In the genomic region with DNA sequence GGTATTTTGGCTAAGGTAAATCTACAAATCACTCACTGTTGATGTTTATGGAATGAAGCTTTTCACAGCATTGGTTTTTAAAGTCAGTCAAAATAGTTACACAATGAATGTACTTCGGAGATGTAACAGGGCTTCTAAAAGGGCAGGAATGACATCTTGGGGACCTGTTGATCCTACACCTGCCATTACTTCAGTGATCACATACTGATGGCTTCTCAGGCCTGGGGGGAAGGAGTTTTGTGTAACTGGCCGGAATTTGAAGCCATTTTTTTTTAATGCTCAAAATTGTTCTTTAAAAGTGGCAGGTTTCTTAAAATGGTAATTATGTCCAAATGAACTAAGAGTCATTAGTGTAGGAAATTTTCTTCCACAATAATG, we compare ENCODE assay signal across 23 cellular contexts. TPM values are rescaled to one million over a fixed set of nuclear protein-coding genes. Genes with fewer than 3 reads are reported as not detected.
DNase-seq lines count a peak whose midpoint lies in the region; ATAC-seq and TF ChIP-seq lines count a peak whose summit lies in the region.
"Had no signal": no experiment of that assay in that cellular context is flagged by ENCODE, and none has a peak within 500 bp of the region (broad histone marks: within the 10 kb centered on the region; RNA-seq: fewer than 3 reads in every experiment).

No MANE protein-coding gene starts in this region.

- H3K9me3 Mint-ChIP-seq in activated naive CD4-positive, alpha-beta T cell treated with anti-CD3 and anti-CD28 coated beads, Interleukin-2, amount 10 ng/mL, durations not matched to agents 7 days and 5 days: no peaks in the 10 kb centered on the region
- H3K9me3 Mint-ChIP-seq in activated naive CD4-positive, alpha-beta T cell treated with anti-CD3 and anti-CD28 coated beads, Interleukin-2, amount 50 U/mL, for 72 hours: no peaks in the 10 kb centered on the region
- H3K9me3 Mint-ChIP-seq in IgD-negative memory B cell: no peaks in the 10 kb centered on the region
- no peaks in the 10 kb centered on the region for H3K9me3 Mint-ChIP-seq in activated naive CD8-positive, alpha-beta T cell treated with anti-CD3 and anti-CD28 coated beads for 36 hours
- H3K9me3 Mint-ChIP-seq in nephron progenitor cell: no peaks in the 10 kb centered on the region
- H3K9me3 Mint-ChIP-seq in endodermal cell: no peaks in the 10 kb centered on the region
- H3K9me3 Mint-ChIP-seq: dendritic cell treated with granulocyte-macrophage colony-stimulating factor and Interleukin-4, amounts not matched to agents 40 ng/mL and 50 ng/mL, for 4 days; naive B cell had no signal

- no peaks in the 10 kb centered on the region for H3K27me3 Mint-ChIP-seq in activated naive CD4-positive, alpha-beta T cell treated with anti-CD3 and anti-CD28 coated beads, Interleukin-2, amount 10 ng/mL, durations not matched to agents 7 days and 5 days
- H3K27me3 Mint-ChIP-seq in IgD-negative memory B cell (no peaks in the 10 kb centered on the region), nephron progenitor cell (ENCODE audit: low read depth, poor library complexity) (no peaks in the 10 kb centered on the region), endodermal cell (ENCODE audit: insufficient read depth) (no peaks in the 10 kb centered on the region)
- no peaks in the 10 kb centered on the region for H3K27me3 Mint-ChIP-seq in activated naive CD8-positive, alpha-beta T cell treated with anti-CD3 and anti-CD28 coated beads for 36 hours
- H3K27me3 Mint-ChIP-seq: dendritic cell treated with granulocyte-macrophage colony-stimulating factor and Interleukin-4, amounts not matched to agents 40 ng/mL and 50 ng/mL, for 4 days; naive B cell had no signal

- no peak for DNase-seq in activated naive CD4-positive, alpha-beta T cell treated with anti-CD3 and anti-CD28 coated beads, Interleukin-2, amount 10 ng/mL, durations not matched to agents 7 days and 5 days
- no peak for DNase-seq in activated naive CD4-positive, alpha-beta T cell treated with anti-CD3 and anti-CD28 coated beads, Interleukin-2, amount 50 U/mL, for 72 hours (ENCODE audit: low spot score in 2 of 2)
- no peak for DNase-seq in activated naive CD8-positive, alpha-beta T cell treated with anti-CD3 and anti-CD28 coated beads for 36 hours
- no peak for DNase-seq in nephron progenitor cell
- DNase-seq in endodermal cell: no peak
- no peak for DNase-seq in LoVo (ENCODE audit: low spot score)
- DNase-seq in substantia nigra (lab: John Stamatoyannopoulos, UW): no peak
- DNase-seq: activated gamma-delta T cell; head of caudate nucleus; IMR-90; mesenchymal stem cell; MG63; naive B cell; NCI-H1436 treated with DMSO at 0.1 percent for 48 hours; NCI-H510A treated with DMSO at 0.1 percent for 48 hours; retina; spleen; stimulated activated CD4-positive, alpha-beta T cell treated with anti-CD3 and anti-CD28 coated beads, Interleukin-4, amount 100 ng/mL, for 1 hour; stimulated activated naive CD4-positive, alpha-beta T cell treated with Interleukin-2 at 50 U/mL for 16 hours; T-helper 9 cell; tibial artery had no signal

- ATAC-seq in activated naive CD4-positive, alpha-beta T cell treated with anti-CD3 and anti-CD28 coated beads, Interleukin-2, amount 50 U/mL, for 72 hours: no peak

- H3K9me3 ChIP-seq in endodermal cell (ENCODE audit: control insufficient read depth, low read length): no peaks in the 10 kb centered on the region
- H3K9me3 ChIP-seq: MG63, spleen, tibial artery had no signal

- H3K9ac ChIP-seq in endodermal cell (ENCODE audit: extremely low read depth, low read length, poor library complexity, severe bottlenecking): no peak overlapping the region

- H3K4me3 Mint-ChIP-seq in activated naive CD4-positive, alpha-beta T cell treated with anti-CD3 and anti-CD28 coated beads, Interleukin-2, amount 10 ng/mL, durations not matched to agents 7 days and 5 days: no peak overlapping the region
- H3K4me3 Mint-ChIP-seq in IgD-negative memory B cell (no peak overlapping the region), nephron progenitor cell (no peak overlapping the region), endodermal cell (no peak overlapping the region)
- no peak overlapping the region for H3K4me3 Mint-ChIP-seq in activated naive CD8-positive, alpha-beta T cell treated with anti-CD3 and anti-CD28 coated beads for 36 hours
- H3K4me3 Mint-ChIP-seq: dendritic cell treated with granulocyte-macrophage colony-stimulating factor and Interleukin-4, amounts not matched to agents 40 ng/mL and 50 ng/mL, for 4 days; naive B cell had no signal

- H3K36me3 Mint-ChIP-seq in activated naive CD4-positive, alpha-beta T cell treated with anti-CD3 and anti-CD28 coated beads, Interleukin-2, amount 10 ng/mL, durations not matched to agents 7 days and 5 days: peaks cover 60% of the 10 kb centered on the region
- peaks cover 12 to 53% of the 10 kb centered on the region in 2 donors for H3K36me3 Mint-ChIP-seq in activated naive CD4-positive, alpha-beta T cell treated with anti-CD3 and anti-CD28 coated beads, Interleukin-2, amount 50 U/mL, for 72 hours
- peaks cover 5% of the 10 kb centered on the region for H3K36me3 Mint-ChIP-seq in IgD-negative memory B cell
- peaks cover 51% of the 10 kb centered on the region for H3K36me3 Mint-ChIP-seq in activated naive CD8-positive, alpha-beta T cell treated with anti-CD3 and anti-CD28 coated beads for 36 hours
- H3K36me3 Mint-ChIP-seq in nephron progenitor cell (ENCODE audit: low read depth): peaks cover 55% of the 10 kb centered on the region
- H3K36me3 Mint-ChIP-seq in endodermal cell (ENCODE audit: low read depth): peaks cover 59% of the 10 kb centered on the region

- CTCF ChIA-PET in activated naive CD4-positive, alpha-beta T cell treated with anti-CD3 and anti-CD28 coated beads, Interleukin-2, amount 10 ng/mL, durations not matched to agents 7 days and 5 days (lab: Charles Lee): interaction anchor here (1.0 to 2.1 kb wide), 3 partner anchors 10 to 16 kb away, joined by 3 to 5 read pairs (median 3); no protein-coding TSS in a partner anchor

- H3K27ac ChIP-seq in endodermal cell (ENCODE audit: low read depth, low read length) (no peak overlapping the region), substantia nigra (ENCODE audit: low read depth, low read length, poor library complexity, severe bottlenecking) (no peak overlapping the region)
- H3K27ac ChIP-seq: spleen, tibial artery had no signal

- H3K27ac Mint-ChIP-seq in activated naive CD4-positive, alpha-beta T cell treated with anti-CD3 and anti-CD28 coated beads, Interleukin-2, amount 10 ng/mL, durations not matched to agents 7 days and 5 days: peak overlapping the region; percentile 42
- H3K27ac Mint-ChIP-seq in activated naive CD4-positive, alpha-beta T cell treated with anti-CD3 and anti-CD28 coated beads, Interleukin-2, amount 50 U/mL, for 72 hours: peak overlapping the region in 1 of 2 donors; percentile 52
- H3K27ac Mint-ChIP-seq in IgD-negative memory B cell (peak overlapping the region in 2 of 3 donors; percentile 23 to 24), nephron progenitor cell (peak overlapping the region; percentile 68), endodermal cell (no peak overlapping the region)
- H3K27ac Mint-ChIP-seq in activated naive CD8-positive, alpha-beta T cell treated with anti-CD3 and anti-CD28 coated beads for 36 hours: peak overlapping the region; percentile 39
- H3K27ac Mint-ChIP-seq: dendritic cell treated with granulocyte-macrophage colony-stimulating factor and Interleukin-4, amounts not matched to agents 40 ng/mL and 50 ng/mL, for 4 days had no signal

- no peaks in the 10 kb centered on the region for H3K4me1 ChIP-seq in endodermal cell (ENCODE audit: control insufficient read depth, insufficient read depth, low read length)

- H3K27me3 ChIP-seq in endodermal cell (ENCODE audit: control insufficient read depth, insufficient read depth, low read length, poor library complexity, severe bottlenecking): no peaks in the 10 kb centered on the region
- H3K27me3 ChIP-seq: MG63, spleen, tibial artery had no signal

- peaks cover 64% of the 10 kb centered on the region for H3K36me3 ChIP-seq in endodermal cell (ENCODE audit: control insufficient read depth, insufficient read depth, low read length)

- 85 to 100% methylated on average over 1 to 2 of the region's 2 CpGs for WGBS in endodermal cell (ENCODE audit: insufficient coverage in 1 of 2, insufficient read length in 1 of 2), 2 experiments

- H3K4me3 ChIP-seq in endodermal cell (ENCODE audit: low read length): no peak overlapping the region
- H3K4me3 ChIP-seq: MG63, spleen, tibial artery had no signal

- peaks cover 23% of the 10 kb centered on the region for H3K4me1 Mint-ChIP-seq in activated naive CD4-positive, alpha-beta T cell treated with anti-CD3 and anti-CD28 coated beads, Interleukin-2, amount 10 ng/mL, durations not matched to agents 7 days and 5 days
- H3K4me1 Mint-ChIP-seq in IgD-negative memory B cell: peaks cover 10 to 21% (median 19%) of the 10 kb centered on the region in 3 donors
- peaks cover 33% of the 10 kb centered on the region for H3K4me1 Mint-ChIP-seq in activated naive CD8-positive, alpha-beta T cell treated with anti-CD3 and anti-CD28 coated beads for 36 hours
- peaks cover 5% of the 10 kb centered on the region for H3K4me1 Mint-ChIP-seq in nephron progenitor cell
- peaks cover under 1% of the 10 kb centered on the region for H3K4me1 Mint-ChIP-seq in endodermal cell

- no peak for TF ChIP-seq CTCF in nephron progenitor cell (IDR thresholded peaks at IDR 0.05)
- TF ChIP-seq CTCF in endodermal cell (conservative IDR thresholded peaks at IDR 0.05): no peak

RNA-seq across cellular contexts. Expression of a gene that starts 11.2 kb away (rescaled TPM):
- 1,000 to 10,000 TPM; 1,289 to 1,743 TPM for total RNA-seq in activated naive CD4-positive, alpha-beta T cell treated with anti-CD3 and anti-CD28 coated beads, Interleukin-2, amount 50 U/mL, for 72 hours
- polyA plus RNA-seq in IgD-negative memory B cell: 2,794 TPM
- 1,000 to 10,000 TPM; 1,677 to 1,713 TPM for total RNA-seq in activated naive CD8-positive, alpha-beta T cell treated with anti-CD3 and anti-CD28 coated beads for 36 hours
- 1,000 to 10,000 TPM in 1 of 2 donors, 100 to 1,000 TPM in 1; 963 to 1,201 TPM for total RNA-seq in endodermal cell
- polyA plus RNA-seq in endodermal cell (2013, experiment 1 of 2): 2,547 TPM
- polyA plus RNA-seq in endodermal cell (2013, experiment 2 of 2): 2,486 TPM

RNA-seq across cellular contexts. Expression of a gene that starts 58.1 kb away (rescaled TPM):
- total RNA-seq in activated naive CD4-positive, alpha-beta T cell treated with anti-CD3 and anti-CD28 coated beads, Interleukin-2, amount 50 U/mL, for 72 hours: 10 to 100 TPM; 20.9 to 68.0 TPM
- polyA plus RNA-seq in IgD-negative memory B cell: 4.8 TPM
- total RNA-seq in activated naive CD8-positive, alpha-beta T cell treated with anti-CD3 and anti-CD28 coated beads for 36 hours: 10 to 100 TPM; 13.6 to 13.8 TPM
- 10 to 100 TPM; 20.8 to 29.0 TPM for total RNA-seq in endodermal cell
- 13.3 TPM for polyA plus RNA-seq in endodermal cell (2013, experiment 1 of 2)
- polyA plus RNA-seq in endodermal cell (2013, experiment 2 of 2): 14.2 TPM
